In the genomic region with DNA sequence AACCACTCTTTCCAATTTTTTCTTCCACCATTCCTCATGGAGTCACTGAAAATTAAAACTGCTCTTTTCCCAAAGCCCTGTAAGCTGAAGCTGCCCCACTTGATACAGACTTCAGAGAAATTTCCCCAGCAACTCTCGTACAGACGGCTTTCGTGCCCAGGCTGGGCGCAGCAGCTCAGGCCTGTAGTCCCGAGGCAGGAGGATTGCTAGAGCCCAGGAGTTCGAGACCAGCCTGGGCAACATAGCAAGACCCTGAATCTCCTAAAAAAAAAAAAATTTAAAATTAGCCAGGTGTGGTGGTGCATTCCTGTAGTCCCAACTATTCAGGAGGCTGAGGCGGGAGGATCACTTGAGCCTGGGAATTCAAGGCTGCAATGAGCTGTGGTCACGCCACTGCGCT, we compare ENCODE assay signal across 1 cellular context.
TF ChIP-seq lines count a peak whose summit lies in the region.

No MANE protein-coding gene starts in this region.

TF ChIP-seq in K562, 482 proteins besides CTCF, POLR2A, EP300 and RAD21:
- no peak for TF ChIP-seq PTTG1 (tag; IDR thresholded peaks at IDR 0.05; ENCODE audit: low read depth)
- no peak for TF ChIP-seq PHF8 (IDR thresholded peaks at IDR 0.05; ENCODE audit: borderline replicate concordance, low read length)
- TF ChIP-seq ZNF121 (CRISPR knock-in tag; conservative IDR thresholded peaks at IDR 0.05): peak; percentile 55
- no peak for TF ChIP-seq NR3C1 (CRISPR knock-in tag; IDR thresholded peaks at IDR 0.05)
- no peak for TF ChIP-seq DMBX1 (CRISPR knock-in tag; IDR thresholded peaks at IDR 0.05; ENCODE audit: borderline replicate concordance)
TF ChIP-seq in K562: peak in this region for 1.
